Comparison of ENCODE assay signal across 20 cellular contexts in the genomic region with DNA sequence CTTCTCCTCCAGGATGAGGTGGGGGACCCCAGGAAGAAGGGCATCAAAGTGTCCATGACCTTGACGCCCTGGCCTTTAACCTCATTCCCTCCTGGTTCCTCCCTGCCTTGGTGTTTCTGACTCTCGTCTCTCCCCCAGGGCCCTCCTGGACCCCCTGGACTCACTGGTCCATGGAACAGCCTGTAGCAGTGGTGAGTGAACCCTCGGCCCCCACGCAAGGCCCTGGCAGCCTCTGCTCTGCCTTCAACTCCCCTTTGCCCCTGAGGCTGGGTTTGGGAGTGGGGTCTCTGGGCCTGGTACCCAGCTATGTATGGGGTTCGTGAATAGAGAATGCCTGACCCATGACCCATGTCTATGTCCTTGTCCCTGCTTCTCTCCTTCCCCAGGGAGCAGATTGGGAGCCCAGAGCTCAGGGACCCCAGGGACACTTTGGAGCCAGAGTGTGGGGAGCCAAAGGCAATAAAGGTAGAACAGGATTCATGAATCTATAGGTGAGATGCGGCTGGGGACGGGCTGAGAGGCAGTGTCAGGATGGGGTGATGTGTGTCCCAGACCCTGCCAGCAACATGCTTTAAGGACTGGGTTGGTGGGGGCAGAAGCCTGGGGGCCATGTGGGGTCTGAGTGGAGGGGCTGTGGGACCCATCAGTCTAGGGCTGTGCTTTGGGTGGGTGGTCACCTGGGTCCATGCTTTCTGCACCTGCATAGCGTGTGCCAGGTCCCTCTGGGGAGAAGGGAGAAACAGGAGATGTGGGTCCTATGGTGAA. TPM values are rescaled to one million over a fixed set of nuclear protein-coding genes. Genes with fewer than 3 reads are reported as not detected.
DNase-seq lines count a peak whose midpoint lies in the region; ATAC-seq, FAIRE-seq and TF ChIP-seq lines count a peak whose summit lies in the region.
"Had no signal": no experiment of that assay in that cellular context is flagged by ENCODE, and none has a peak within 500 bp of the region (broad histone marks: within the 10 kb centered on the region; RNA-seq: fewer than 3 reads in every experiment).

No MANE protein-coding gene starts in this region.

- H3K9me3 ChIP-seq in kidney (ENCODE audit: control insufficient read depth in 1 of 2, low read length in 2 of 2): no peaks in the 10 kb centered on the region
- no peaks in the 10 kb centered on the region for H3K9me3 ChIP-seq in A673 (ENCODE audit: low read depth, low read length, poor library complexity, severe bottlenecking)

- POLR2A ChIA-PET in A673 (lab: Charles Lee; ENCODE audit: low non-redundant PET): no interaction called here

- peak overlapping the region; percentile 34 for H3K27ac Mint-ChIP-seq in stimulated activated memory B cell treated with anti-CD40 and anti-IgM and Interleukin-4, amounts not matched to agents 10 μg/mL and 1 μg/mL and 100 μg/mL, for 72 hours
- H3K27ac Mint-ChIP-seq: CD14-positive monocyte; CD8-positive, alpha-beta T cell; HFFc6 had no signal

- H3K27me3 ChIP-seq in A673 (replicated peaks; ENCODE audit: insufficient read depth, low read depth, low read length, poor library complexity): no peaks in the 10 kb centered on the region

- FAIRE-seq in kidney (lab: Jason Lieb, UNC): no peak
- FAIRE-seq: A204.1, D721Med, H1 had no signal

- TF ChIP-seq CTCF in GM13977 (IDR thresholded peaks at IDR 0.05; ENCODE audit: extremely low read depth, insufficient read depth, missing control alignments) (no peak), kidney (IDR thresholded peaks at IDR 0.05; ENCODE audit: borderline replicate concordance, extremely low read depth, insufficient read depth) (no peak), A673 (conservative IDR thresholded peaks at IDR 0.05; ENCODE audit: low read depth, low read length) (no peak)

- H3K4me3 ChIP-seq in kidney (ENCODE audit: low read length in 2 of 2): no peak overlapping the region
- no peak overlapping the region for H3K4me3 ChIP-seq in A673 (ENCODE audit: low read depth, low read length, poor library complexity, severe bottlenecking)

- ATAC-seq in Right ventricle myocardium inferior (no peak), left cardiac atrium (no peak), GM19324 (IDR thresholded peaks at IDR 0.05; ENCODE audit: low FRiP score, unreplicated experiment) (no peak), HG03571 (IDR thresholded peaks at IDR 0.05; ENCODE audit: unreplicated experiment) (no peak)
- ATAC-seq in stimulated activated memory B cell treated with anti-CD40 and anti-IgM and Interleukin-4, amounts not matched to agents 10 μg/mL and 1 μg/mL and 100 μg/mL, for 72 hours: no peak
- ATAC-seq: CD8-positive, alpha-beta T cell had no signal

- intact Hi-C loops in Right ventricle myocardium inferior (cut with DNase I) (no loop called here), left cardiac atrium (cut with DNase I) (loop anchor here (10.0 kb wide), 2 partner anchors 156 to 306 kb away; no protein-coding TSS in a partner anchor), kidney (cut with DNase I) (no loop called here), A673 (cut with micrococcal nuclease; ENCODE audit: unreplicated experiment) (loop anchor here (5.0 kb wide), 1 partner anchor 482 kb away; no protein-coding TSS in a partner anchor)

- H3K36me3 Mint-ChIP-seq in stimulated activated memory B cell treated with anti-CD40 and anti-IgM and Interleukin-4, amounts not matched to agents 10 μg/mL and 1 μg/mL and 100 μg/mL, for 72 hours: no peaks in the 10 kb centered on the region
- H3K36me3 Mint-ChIP-seq: CD14-positive monocyte; CD8-positive, alpha-beta T cell had no signal

- peaks cover 63% of the 10 kb centered on the region for H3K4me1 Mint-ChIP-seq in stimulated activated memory B cell treated with anti-CD40 and anti-IgM and Interleukin-4, amounts not matched to agents 10 μg/mL and 1 μg/mL and 100 μg/mL, for 72 hours

- no TSS peak for BruUV-seq in A673 (replicated peaks; lab: Mats Ljungman, UMichigan)

- no peak overlapping the region for H3K27ac ChIP-seq in kidney (ENCODE audit: low read depth in 2 of 2, low read length in 2 of 2)
- no peak overlapping the region for H3K27ac ChIP-seq in A673 (ENCODE audit: low read depth, low read length, poor library complexity, severe bottlenecking)

- no peak overlapping the region for H3K4me3 Mint-ChIP-seq in stimulated activated memory B cell treated with anti-CD40 and anti-IgM and Interleukin-4, amounts not matched to agents 10 μg/mL and 1 μg/mL and 100 μg/mL, for 72 hours
- H3K4me3 Mint-ChIP-seq: CD14-positive monocyte; CD8-positive, alpha-beta T cell; HFFc6 had no signal

- peaks cover 0 to 4% of the 10 kb centered on the region in 2 donors for H3K4me1 ChIP-seq in kidney (ENCODE audit: control insufficient read depth in 1 of 2, insufficient read depth in 1 of 2, low read depth in 1 of 2, low read length in 2 of 2)
- no peaks in the 10 kb centered on the region for H3K4me1 ChIP-seq in A673 (ENCODE audit: insufficient read depth, low read length, poor library complexity, severe bottlenecking)

- peak; percentile 34 for DNase-seq in Right ventricle myocardium inferior (ENCODE audit: missing footprints)
- no peak for DNase-seq in left cardiac atrium
- peak; percentile 9 for DNase-seq in GM13977 (ENCODE audit: low spot score)
- peak; percentile 44 for DNase-seq in kidney
- no peak for DNase-seq in A673 (ENCODE audit: low spot score)
- DNase-seq: CD8-positive, alpha-beta T cell; COR-L47; DND-41; GDM1; HCEC 1CT; HFFc6; IMR-90; KBM-7 had no signal

- H3K9me3 Mint-ChIP-seq in stimulated activated memory B cell treated with anti-CD40 and anti-IgM and Interleukin-4, amounts not matched to agents 10 μg/mL and 1 μg/mL and 100 μg/mL, for 72 hours: no peaks in the 10 kb centered on the region
- H3K9me3 Mint-ChIP-seq: CD14-positive monocyte; CD8-positive, alpha-beta T cell; HFFc6 had no signal

- no peaks in the 10 kb centered on the region for H3K27me3 Mint-ChIP-seq in stimulated activated memory B cell treated with anti-CD40 and anti-IgM and Interleukin-4, amounts not matched to agents 10 μg/mL and 1 μg/mL and 100 μg/mL, for 72 hours

- in situ Hi-C loops in GM13977 (cut with MboI; ENCODE audit: low pct_unique_long_range_greater_than_20kb, low sequenced_read_pairs, unreplicated experiment): loop anchor here (25.0 kb wide), 1 partner anchor 303 kb away; no protein-coding TSS in a partner anchor

- H3K9ac ChIP-seq in kidney (ENCODE audit: low read length in 2 of 2): no peak overlapping the region

- H3K36me3 ChIP-seq in kidney (ENCODE audit: control insufficient read depth in 1 of 2, insufficient read depth in 2 of 2, low read length in 2 of 2): no peaks in the 10 kb centered on the region
- no peaks in the 10 kb centered on the region for H3K36me3 ChIP-seq in A673 (ENCODE audit: insufficient read depth, low read length, poor library complexity, severe bottlenecking)

- CTCF ChIA-PET in A673 (lab: Charles Lee): no interaction called here

RNA-seq across cellular contexts. Expression of a gene that starts 18.4 kb away (rescaled TPM):
- total RNA-seq in Right ventricle myocardium inferior (23.1 TPM), left cardiac atrium (10 to 100 TPM; 28.9 to 32.2 TPM), kidney (98.7 TPM), A673 (2021) (44.8 and 49.6 TPM in 2 replicates)
- 47.3 TPM for polyA plus RNA-seq in kidney (ENCODE audit: insufficient read depth, low read depth, low replicate concordance)

Comparison
In these comparisons a context has a peak if more than half of its experiments do, and no peak if none do; other contexts are left out.
1. DNase-seq: peak in Right ventricle myocardium inferior (single experiment), GM13977 (single experiment) and kidney (single experiment); none in left cardiac atrium (single experiment) and A673 (single experiment).
2. intact Hi-C loops: an anchor here in left cardiac atrium (10.0 kb wide) and A673 (5.0 kb wide); none called in Right ventricle myocardium inferior and kidney.